Comparison of ENCODE assay signal across 15 cellular contexts in genomic region chr10:75987610-75988009, GRCh38.
A peak's percentile ranks its signal among the peaks of the same experiment; 100 is the strongest.
DNase-seq lines count a peak whose midpoint lies in the region; ATAC-seq lines count a peak whose summit lies in the region.
"Had no signal": no experiment of that assay in that cellular context is flagged by ENCODE, and none has a peak within 500 bp of the region (broad histone marks: within the 10 kb centered on the region; RNA-seq: fewer than 3 reads in every experiment).

No MANE protein-coding gene starts in this region.

- H3K27ac Mint-ChIP-seq in activated naive CD4-positive, alpha-beta T cell treated with anti-CD3 and anti-CD28 coated beads, Interleukin-2, amount 10 ng/mL, durations not matched to agents 7 days and 5 days = no peak overlapping the region
- H3K27ac Mint-ChIP-seq: activated naive CD4-positive, alpha-beta T cell treated with anti-CD3 and anti-CD28 coated beads, Interleukin-2, amount 50 U/mL, for 24 hours; T-helper 2 cell treated with Interferon-gamma antibody and Interleukin-4, amounts not matched to agents 5 μg/mL and 100 μg/mL, for 36 hours had no signal

- DNase-seq in A172 (ENCODE audit: low spot score) = peak; percentile 37
- peak; percentile 17 for DNase-seq in H4 (ENCODE audit: low spot score)
- DNase-seq in amniotic stem cell (lab: John Stamatoyannopoulos, UW) = peak; percentile 49
- peak; percentile 14 for DNase-seq in fibroblast of the conjunctiva (ENCODE audit: low read depth)
- DNase-seq in NCI-H1930 (lab: John Stamatoyannopoulos, UW) = no peak
- no peak for DNase-seq in NCI-H1105 (lab: John Stamatoyannopoulos, UW)
- no peak for DNase-seq in activated naive CD4-positive, alpha-beta T cell treated with anti-CD3 and anti-CD28 coated beads, Interleukin-2, amount 10 ng/mL, durations not matched to agents 7 days and 5 days
- DNase-seq: hippocampal formation, left colon, Right ventricle myocardium superior, small intestine, transverse colon had no signal

- no peaks in the 10 kb centered on the region for H3K36me3 Mint-ChIP-seq in activated naive CD4-positive, alpha-beta T cell treated with anti-CD3 and anti-CD28 coated beads, Interleukin-2, amount 10 ng/mL, durations not matched to agents 7 days and 5 days
- H3K36me3 Mint-ChIP-seq: activated naive CD4-positive, alpha-beta T cell treated with anti-CD3 and anti-CD28 coated beads, Interleukin-2, amount 50 U/mL, for 24 hours had no signal

- no peaks in the 10 kb centered on the region for H3K4me1 Mint-ChIP-seq in activated naive CD4-positive, alpha-beta T cell treated with anti-CD3 and anti-CD28 coated beads, Interleukin-2, amount 10 ng/mL, durations not matched to agents 7 days and 5 days
- H3K4me1 Mint-ChIP-seq: activated naive CD4-positive, alpha-beta T cell treated with anti-CD3 and anti-CD28 coated beads, Interleukin-2, amount 50 U/mL, for 24 hours had no signal

- CTCF ChIA-PET in activated naive CD4-positive, alpha-beta T cell treated with anti-CD3 and anti-CD28 coated beads, Interleukin-2, amount 10 ng/mL, durations not matched to agents 7 days and 5 days (lab: Charles Lee) = no interaction called here

- no peak for ATAC-seq in HG03159 (IDR thresholded peaks at IDR 0.05; ENCODE audit: unreplicated experiment)
- ATAC-seq: left colon had no signal

- H3K9me3 Mint-ChIP-seq in activated naive CD4-positive, alpha-beta T cell treated with anti-CD3 and anti-CD28 coated beads, Interleukin-2, amount 10 ng/mL, durations not matched to agents 7 days and 5 days = no peaks in the 10 kb centered on the region
- H3K9me3 Mint-ChIP-seq: activated naive CD4-positive, alpha-beta T cell treated with anti-CD3 and anti-CD28 coated beads, Interleukin-2, amount 50 U/mL, for 24 hours; T-helper 2 cell treated with Interferon-gamma antibody and Interleukin-4, amounts not matched to agents 5 μg/mL and 100 μg/mL, for 36 hours had no signal

- H3K27me3 Mint-ChIP-seq in activated naive CD4-positive, alpha-beta T cell treated with anti-CD3 and anti-CD28 coated beads, Interleukin-2, amount 10 ng/mL, durations not matched to agents 7 days and 5 days = no peaks in the 10 kb centered on the region
- H3K27me3 Mint-ChIP-seq: activated naive CD4-positive, alpha-beta T cell treated with anti-CD3 and anti-CD28 coated beads, Interleukin-2, amount 50 U/mL, for 24 hours had no signal

- no peak overlapping the region for H3K4me3 Mint-ChIP-seq in activated naive CD4-positive, alpha-beta T cell treated with anti-CD3 and anti-CD28 coated beads, Interleukin-2, amount 10 ng/mL, durations not matched to agents 7 days and 5 days
- H3K4me3 Mint-ChIP-seq: activated naive CD4-positive, alpha-beta T cell treated with anti-CD3 and anti-CD28 coated beads, Interleukin-2, amount 50 U/mL, for 24 hours; T-helper 2 cell treated with Interferon-gamma antibody and Interleukin-4, amounts not matched to agents 5 μg/mL and 100 μg/mL, for 36 hours had no signal

Comparison
In these comparisons a context has a peak if more than half of its experiments do, and no peak if none do; other contexts are left out.
1. DNase-seq: peak in A172 (single experiment), H4 (single experiment), amniotic stem cell (single experiment) and fibroblast of the conjunctiva (single experiment); none in NCI-H1930 (0 of 2), NCI-H1105 (single experiment) and activated naive CD4-positive, alpha-beta T cell treated with anti-CD3 and anti-CD28 coated beads, Interleukin-2, amount 10 ng/mL, durations not matched to agents 7 days and 5 days (single experiment).